Comparison of ENCODE assay signal across 8 cellular contexts in the genomic region with DNA sequence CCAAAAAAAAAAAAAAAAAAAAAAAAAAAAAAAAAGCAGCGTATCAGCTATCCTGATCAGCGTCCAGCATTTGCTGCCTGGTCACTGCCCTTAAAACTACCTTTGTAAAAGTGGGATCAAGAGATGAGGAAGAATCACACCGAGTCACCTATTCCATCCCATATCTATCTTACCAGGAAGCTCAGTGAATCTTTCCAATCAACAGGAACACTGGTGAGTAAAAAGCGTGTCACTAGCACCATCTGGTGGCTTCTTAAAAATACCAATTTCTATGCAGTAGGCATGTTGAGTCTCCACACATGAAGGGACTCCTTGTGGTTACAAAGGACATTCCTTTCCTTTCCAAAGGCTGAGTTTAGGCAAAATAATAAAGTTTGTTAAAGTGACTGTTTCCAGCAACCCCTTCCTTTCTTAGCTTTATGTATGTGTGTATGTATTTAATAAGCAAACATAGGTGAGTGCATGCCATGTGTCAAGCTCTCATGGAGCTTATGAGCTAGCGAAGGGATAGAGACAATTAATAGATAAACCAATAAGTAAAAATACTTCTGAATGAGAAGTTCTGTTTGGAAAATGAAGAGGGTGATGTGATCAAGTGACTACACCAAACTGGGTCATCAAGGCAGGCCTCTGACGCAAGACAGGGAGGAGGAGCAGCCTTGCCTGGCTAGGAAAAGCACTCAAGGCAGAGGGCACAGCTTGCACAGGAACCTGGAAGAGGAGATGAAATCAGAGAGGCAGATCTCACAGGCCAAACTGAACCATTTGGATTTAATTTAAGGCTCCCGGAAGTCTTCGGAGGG. TPM values are rescaled to one million over a fixed set of nuclear protein-coding genes. Genes with fewer than 3 reads are reported as not detected.
DNase-seq lines count a peak whose midpoint lies in the region; ATAC-seq and TF ChIP-seq lines count a peak whose summit lies in the region.

No MANE protein-coding gene starts in this region.

- CTCF ChIA-PET in CD4-positive, alpha-beta T cell (lab: Charles Lee), result interaction anchor here (1.2 to 1.6 kb wide), 5 partner anchors 9 to 73 kb away, joined by 3 to 8 read pairs (median 5); no protein-coding TSS in a partner anchor

- intact Hi-C loops in CD4-positive, alpha-beta T cell (cut with DNase I, micrococcal nuclease), result loop anchor here (1.0 to 10.0 kb wide), 7 partner anchors 72 to 1112 kb away; no protein-coding TSS in a partner anchor

- H3K36me3 Mint-ChIP-seq in CD4-positive, alpha-beta T cell (ENCODE audit: low read depth), result no peaks in the 10 kb centered on the region
- no peaks in the 10 kb centered on the region for H3K36me3 Mint-ChIP-seq in brain
- no peaks in the 10 kb centered on the region for H3K36me3 Mint-ChIP-seq in stimulated activated naive B cell treated with anti-CD40 and anti-IgM and Interleukin-4, amounts not matched to agents 10 μg/mL and 1 μg/mL and 100 μg/mL, for 72 hours

- H3K27ac Mint-ChIP-seq in CD4-positive, alpha-beta T cell, result no peak overlapping the region
- H3K27ac Mint-ChIP-seq in brain, result peak overlapping the region in 1 of 5 experiments; percentile 2
- no peak overlapping the region for H3K27ac Mint-ChIP-seq in stimulated activated naive B cell treated with anti-CD40 and anti-IgM and Interleukin-4, amounts not matched to agents 10 μg/mL and 1 μg/mL and 100 μg/mL, for 72 hours

- H3K27me3 ChIP-seq in CD4-positive, alpha-beta T cell (ENCODE audit: control insufficient read depth, insufficient read depth, low read length), result peaks cover 7% of the 10 kb centered on the region

- H3K9me3 Mint-ChIP-seq in CD4-positive, alpha-beta T cell, result no peaks in the 10 kb centered on the region
- no peaks in the 10 kb centered on the region for H3K9me3 Mint-ChIP-seq in brain
- no peaks in the 10 kb centered on the region for H3K9me3 Mint-ChIP-seq in stimulated activated naive B cell treated with anti-CD40 and anti-IgM and Interleukin-4, amounts not matched to agents 10 μg/mL and 1 μg/mL and 100 μg/mL, for 72 hours

- no peak for DNase-seq in CD4-positive, alpha-beta T cell
- peak; percentile 91 for DNase-seq in NCI-H526 treated with DMSO at 0.1 percent for 48 hours (lab: John Stamatoyannopoulos, UW)
- peak; percentile 81 for DNase-seq in iPS-NIHi11 (ENCODE audit: low spot score)
- DNase-seq in stimulated activated naive B cell treated with anti-CD40 and anti-IgM and Interleukin-4, amounts not matched to agents 10 μg/mL and 1 μg/mL and 100 μg/mL, for 72 hours, result peak; percentile 9
- no peak for DNase-seq in activated effector memory CD4-positive, alpha-beta T cell treated with Interleukin-2 at 50 U/mL for 16 hours

- no peaks in the 10 kb centered on the region for H3K9me3 ChIP-seq in CD4-positive, alpha-beta T cell (ENCODE audit: control insufficient read depth, low read length)

- TF ChIP-seq CTCF in CD4-positive, alpha-beta T cell (IDR thresholded peaks at IDR 0.05), result peak; percentile 75
- peak; percentile 94 to 96 for TF ChIP-seq CTCF in brain (conservative IDR thresholded peaks at IDR 0.05)

- H3K27me3 Mint-ChIP-seq in CD4-positive, alpha-beta T cell, result peaks cover 5% of the 10 kb centered on the region
- no peaks in the 10 kb centered on the region for H3K27me3 Mint-ChIP-seq in brain
- peaks cover 22 to 30% of the 10 kb centered on the region in 2 donors for H3K27me3 Mint-ChIP-seq in stimulated activated naive B cell treated with anti-CD40 and anti-IgM and Interleukin-4, amounts not matched to agents 10 μg/mL and 1 μg/mL and 100 μg/mL, for 72 hours

- no peak overlapping the region for H3K27ac ChIP-seq in CD4-positive, alpha-beta T cell (ENCODE audit: low read depth, low read length)

- H3K4me1 Mint-ChIP-seq in CD4-positive, alpha-beta T cell (ENCODE audit: low read depth), result peaks cover 4% of the 10 kb centered on the region
- H3K4me1 Mint-ChIP-seq in brain, result no peaks in the 10 kb centered on the region
- H3K4me1 Mint-ChIP-seq in stimulated activated naive B cell treated with anti-CD40 and anti-IgM and Interleukin-4, amounts not matched to agents 10 μg/mL and 1 μg/mL and 100 μg/mL, for 72 hours, result peaks cover 0 to 3% of the 10 kb centered on the region in 2 donors

- no peak overlapping the region for H3K4me3 Mint-ChIP-seq in CD4-positive, alpha-beta T cell
- peak overlapping the region in 1 of 5 experiments; percentile 42 for H3K4me3 Mint-ChIP-seq in brain
- peak overlapping the region in 1 of 2 donors; percentile 27 for H3K4me3 Mint-ChIP-seq in stimulated activated naive B cell treated with anti-CD40 and anti-IgM and Interleukin-4, amounts not matched to agents 10 μg/mL and 1 μg/mL and 100 μg/mL, for 72 hours

- no peak for ATAC-seq in CD4-positive, alpha-beta T cell (ENCODE audit: poor library complexity)
- peak; percentile 62 for ATAC-seq in GM18861 (IDR thresholded peaks at IDR 0.05; ENCODE audit: unreplicated experiment)
- ATAC-seq in HG03571 (IDR thresholded peaks at IDR 0.05; ENCODE audit: unreplicated experiment), result peak; percentile 66
- ATAC-seq in stimulated activated naive B cell treated with anti-CD40 and anti-IgM and Interleukin-4, amounts not matched to agents 10 μg/mL and 1 μg/mL and 100 μg/mL, for 72 hours (replicated peaks), result peak; percentile 50 to 70

- POLR2A ChIA-PET in CD4-positive, alpha-beta T cell (lab: Charles Lee), result interaction anchor here (0.7 to 1.4 kb wide), 2 partner anchors 14 to 72 kb away, joined by 4 read pairs; no protein-coding TSS in a partner anchor

RNA-seq across cellular contexts. Expression of a gene that starts 13.9 kb away (rescaled TPM):
- total RNA-seq in CD4-positive, alpha-beta T cell, result under 1 TPM in 1 of 2 experiments, not detected in 1; 0.20 TPM
- polyA plus RNA-seq in brain (ENCODE audit: insufficient read depth, low read depth, low replicate concordance), result 0.44 TPM

Comparison
In these comparisons a context has a peak if more than half of its experiments do, and no peak if none do; other contexts are left out.
1. DNase-seq: peak in NCI-H526 treated with DMSO at 0.1 percent for 48 hours (single experiment), iPS-NIHi11 (single experiment) and stimulated activated naive B cell treated with anti-CD40 and anti-IgM and Interleukin-4, amounts not matched to agents 10 μg/mL and 1 μg/mL and 100 μg/mL, for 72 hours (single experiment); none in CD4-positive, alpha-beta T cell (0 of 10) and activated effector memory CD4-positive, alpha-beta T cell treated with Interleukin-2 at 50 U/mL for 16 hours (single experiment).